Comparison of ENCODE assay signal across 1 cellular context in genomic region chr19:47483800-47484690, GRCh38.
A peak's percentile ranks its signal among the peaks of the same experiment; 100 is the strongest.
TF ChIP-seq lines count a peak whose summit lies in the region.

KPTN (minus strand) TSS chr19:47484219; CDS start chr19:47484160, 59 bp downstream.

TF ChIP-seq in HepG2, 621 proteins besides CTCF, POLR2A, EP300 and RAD21 (continued from another document and continues in another):
- no peak for TF ChIP-seq GLMP (CRISPR knock-in tag; IDR thresholded peaks at IDR 0.05; ENCODE audit: borderline replicate concordance)
- TF ChIP-seq ZHX2 (IDR thresholded peaks at IDR 0.05; ENCODE audit: low read depth) = peak; percentile 96
- no peak for TF ChIP-seq ZHX2 (CRISPR knock-in tag; IDR thresholded peaks at IDR 0.05; ENCODE audit: borderline replicate concordance)
- no peak for TF ChIP-seq ZBTB8A (CRISPR knock-in tag; IDR thresholded peaks at IDR 0.05; ENCODE audit: borderline replicate concordance, low read depth)
- TF ChIP-seq CHD2 (IDR thresholded peaks at IDR 0.05; ENCODE audit: low read depth, low read length) = no peak
- TF ChIP-seq NAIF1 (CRISPR knock-in tag; IDR thresholded peaks at IDR 0.05; ENCODE audit: borderline replicate concordance) = 0 out of 2 replicates have a peak, but pooled peaks have one; percentile 28
- no peak; the same call in 1 of the 2 replicates for TF ChIP-seq TARDBP (CRISPR knock-in tag; IDR thresholded peaks at IDR 0.05)
- peak; percentile 73; the same call in 1 of the 2 replicates for TF ChIP-seq SNAI1 (CRISPR knock-in tag; IDR thresholded peaks at IDR 0.05; ENCODE audit: borderline replicate concordance)
- 0 out of 2 replicates have a peak, but pooled peaks have one; percentile 48 for TF ChIP-seq EEA1 (CRISPR knock-in tag; IDR thresholded peaks at IDR 0.05; ENCODE audit: borderline replicate concordance)
- no peak for TF ChIP-seq ZNF569 (CRISPR knock-in tag; IDR thresholded peaks at IDR 0.05; ENCODE audit: borderline replicate concordance)
- TF ChIP-seq ZNF446 (CRISPR knock-in tag; IDR thresholded peaks at IDR 0.05) = no peak
- TF ChIP-seq ZNF577 (CRISPR knock-in tag; IDR thresholded peaks at IDR 0.05; ENCODE audit: borderline replicate concordance, low read depth) = no peak
- no peak for TF ChIP-seq SRSF4 (IDR thresholded peaks at IDR 0.05; ENCODE audit: low read depth, low read length, poor library complexity, severe bottlenecking)
- TF ChIP-seq ZUFSP (CRISPR knock-in tag; IDR thresholded peaks at IDR 0.05; ENCODE audit: borderline replicate concordance) = no peak
- TF ChIP-seq NFRKB (IDR thresholded peaks at IDR 0.05) = peak; percentile 82
- TF ChIP-seq CREB1 (IDR thresholded peaks at IDR 0.05) = peak; percentile 99
- peak; percentile 100 for TF ChIP-seq CREB1 (CRISPR knock-in tag; IDR thresholded peaks at IDR 0.05)
- TF ChIP-seq ZBTB25 (CRISPR knock-in tag; IDR thresholded peaks at IDR 0.05) = no peak
- no peak for TF ChIP-seq PAF1 (CRISPR knock-in tag; IDR thresholded peaks at IDR 0.05)
- no peak for TF ChIP-seq RFX3 (CRISPR knock-in tag; IDR thresholded peaks at IDR 0.05)
- TF ChIP-seq JUNB (CRISPR knock-in tag; IDR thresholded peaks at IDR 0.05; ENCODE audit: borderline replicate concordance) = no peak
- TF ChIP-seq ZNF761 (CRISPR knock-in tag; conservative IDR thresholded peaks at IDR 0.05) = peak; percentile 48; the same call in 1 of the 2 replicates
- peak; percentile 27; the same call in 1 of the 2 replicates for TF ChIP-seq SRF (IDR thresholded peaks at IDR 0.05; ENCODE audit: low read depth, low read length)
- peak; percentile 91 for TF ChIP-seq GMEB1 (CRISPR knock-in tag; IDR thresholded peaks at IDR 0.05; ENCODE audit: borderline replicate concordance)
- no peak for TF ChIP-seq NONO (IDR thresholded peaks at IDR 0.05)
- peak; percentile 44; the same call in 1 of the 2 replicates for TF ChIP-seq NONO (CRISPR knock-in tag; conservative IDR thresholded peaks at IDR 0.05)
- peak; percentile 51; the same call in 1 of the 2 replicates for TF ChIP-seq REPIN1 (CRISPR knock-in tag; IDR thresholded peaks at IDR 0.05; ENCODE audit: borderline replicate concordance, low read depth)
- no peak for TF ChIP-seq ZNF629 (CRISPR knock-in tag; conservative IDR thresholded peaks at IDR 0.05)
- peak; percentile 38 for TF ChIP-seq IKZF5 (CRISPR knock-in tag; IDR thresholded peaks at IDR 0.05)
- no peak for TF ChIP-seq ZNF276 (CRISPR knock-in tag; IDR thresholded peaks at IDR 0.05; ENCODE audit: low read depth)
- no peak for TF ChIP-seq ARNT (IDR thresholded peaks at IDR 0.05)
- no peak for TF ChIP-seq ZNF331 (CRISPR knock-in tag; IDR thresholded peaks at IDR 0.05)
- no peak for TF ChIP-seq ZBTB40 (IDR thresholded peaks at IDR 0.05)
- TF ChIP-seq ZBTB40 (CRISPR knock-in tag; IDR thresholded peaks at IDR 0.05) = 0 out of 2 replicates have a peak, but pooled peaks have one; percentile 45
